ENCODE assay signal across 1 cellular context in genomic region chr7:10973061-10973941, GRCh38.
TF ChIP-seq lines count a peak whose summit lies in the region.

Gene PHF14, plus strand, starts transcription at chr7:10973872. Its CDS starts 452 bp downstream, at chr7:10974324.

TF ChIP-seq in HCT116, 20 proteins besides CTCF, POLR2A, EP300 and RAD21 (continued from another document):
- TF ChIP-seq MAX (IDR thresholded peaks at IDR 0.05), result peak; percentile 86
- peak; percentile 88 for TF ChIP-seq SP1 (IDR thresholded peaks at IDR 0.05; ENCODE audit: low read depth)
- TF ChIP-seq ELF1 (IDR thresholded peaks at IDR 0.05; ENCODE audit: borderline replicate concordance, low read depth), result peak; percentile 12; the same call in 1 of the 2 replicates
- no peak for TF ChIP-seq TCF7L2 (IDR thresholded peaks at IDR 0.05; ENCODE audit: borderline replicate concordance, extremely low read depth, insufficient read depth, insufficient read length)
